Comparison of ENCODE assay signal across 5 cellular contexts in the genomic region with DNA sequence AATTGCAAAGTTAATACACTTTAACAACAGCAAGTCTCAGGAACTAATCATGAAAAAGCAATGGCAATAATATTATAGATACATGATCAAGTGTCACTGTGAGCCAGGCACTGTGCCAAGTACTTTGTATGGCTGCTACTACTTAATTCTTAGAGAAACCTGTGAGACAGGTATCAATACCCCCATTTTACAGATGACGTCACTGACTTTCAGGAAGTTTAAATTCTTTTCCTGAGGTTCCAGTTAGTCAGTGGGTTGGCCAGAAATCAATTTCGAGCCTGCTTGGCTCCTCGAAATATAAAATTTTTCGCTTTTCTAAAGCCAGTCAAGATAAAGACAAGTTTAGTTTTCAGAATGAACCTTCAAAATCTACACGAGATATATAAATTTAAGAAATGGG.
"Had no signal": no experiment of that assay in that cellular context is flagged by ENCODE, and none has a peak within 500 bp of the region (broad histone marks: within the 10 kb centered on the region; RNA-seq: fewer than 3 reads in every experiment).

No MANE protein-coding gene starts in this region.

- H3K4me3 Mint-ChIP-seq: HFFc6 had no signal

- H3K36me3 ChIP-seq: HAP-1 had no signal

- H3K4me1 ChIP-seq: HAP-1 had no signal

- H3K27ac Mint-ChIP-seq: HFFc6 had no signal

- H3K9ac ChIP-seq: GM23248 had no signal

- H2AFZ ChIP-seq: GM23248 had no signal

- H3K27ac ChIP-seq: GM23248, HL-60 had no signal

- H3K9me3 Mint-ChIP-seq: HFFc6 had no signal

- DNase-seq: GOT3 had no signal

- H3K4me3 ChIP-seq: GM23248, HAP-1 had no signal

- H3K9me3 ChIP-seq: HAP-1 had no signal
